Comparison of ENCODE assay signal across 18 cellular contexts in genomic region chr13:46232281-46232680, GRCh38. TPM values are rescaled to one million over a fixed set of nuclear protein-coding genes. Genes with fewer than 3 reads are reported as not detected.
DNase-seq lines count a peak whose midpoint lies in the region; ATAC-seq and TF ChIP-seq lines count a peak whose summit lies in the region.
"Had no signal": no experiment of that assay in that cellular context is flagged by ENCODE, and none has a peak within 500 bp of the region (broad histone marks: within the 10 kb centered on the region; RNA-seq: fewer than 3 reads in every experiment).

No MANE protein-coding gene starts in this region.

- intact Hi-C loops in MCF 10A (cut with micrococcal nuclease), result no loop called here

- DNase-seq in AG20443 (ENCODE audit: low spot score) (peak; percentile 42), HFFc6 (peak; percentile 13), astrocyte of the hippocampus (ENCODE audit: low read depth, low spot score) (peak; percentile 7), fibroblast of the aortic adventitia (ENCODE audit: low read depth) (peak; percentile 80), MCF 10A (ENCODE audit: unreplicated experiment) (no peak)
- DNase-seq in activated naive CD8-positive, alpha-beta T cell treated with anti-CD3 and anti-CD28 coated beads for 36 hours, result no peak
- DNase-seq in activated naive CD4-positive, alpha-beta T cell treated with anti-CD3 and anti-CD28 coated beads, Interleukin-2, amount 50 U/mL, for 72 hours (ENCODE audit: low spot score in 2 of 2), result no peak
- DNase-seq: AML-193, DMS79 treated with DMSO at 0.1 percent for 48 hours, GF-D8, NCI-H1436 treated with DMSO at 0.1 percent for 48 hours, NCI-H2029 treated with DMSO at 0.1 percent for 48 hours, NCI-H2171 treated with DMSO at 0.1 percent for 48 hours, NCI-H748 treated with DMSO at 0.1 percent for 48 hours, SJCRH30, SW 1271 had no signal

- no peak for ATAC-seq in HG02571 (IDR thresholded peaks at IDR 0.05; ENCODE audit: unreplicated experiment)
- no peak for ATAC-seq in activated naive CD4-positive, alpha-beta T cell treated with anti-CD3 and anti-CD28 coated beads, Interleukin-2, amount 50 U/mL, for 72 hours
- ATAC-seq: A549 had no signal

- no peak overlapping the region for H3K4me3 ChIP-seq in fibroblast of the aortic adventitia (ENCODE audit: low read depth, low read length)
- H3K4me3 ChIP-seq: A549, SJCRH30 had no signal

- no TSS peak for BruUV-seq in MCF 10A (replicated peaks; lab: Mats Ljungman, UMichigan)

- H3K4me3 Mint-ChIP-seq in HFFc6 (no peak overlapping the region), MCF 10A (ENCODE audit: unreplicated experiment) (no peak overlapping the region)
- H3K4me3 Mint-ChIP-seq in activated naive CD8-positive, alpha-beta T cell treated with anti-CD3 and anti-CD28 coated beads for 36 hours, result no peak overlapping the region

- POLR2A ChIA-PET in MCF 10A (lab: Yijun Ruan, JAX), result no interaction called here

- H3K4me1 Mint-ChIP-seq in HFFc6 (ENCODE audit: low read depth) (peaks cover 8% of the 10 kb centered on the region), MCF 10A (ENCODE audit: insufficient read depth, unreplicated experiment) (no peaks in the 10 kb centered on the region)
- no peaks in the 10 kb centered on the region for H3K4me1 Mint-ChIP-seq in activated naive CD8-positive, alpha-beta T cell treated with anti-CD3 and anti-CD28 coated beads for 36 hours

- H3K36me3 Mint-ChIP-seq in HFFc6 (ENCODE audit: low read depth) (no peaks in the 10 kb centered on the region), MCF 10A (ENCODE audit: insufficient read depth, unreplicated experiment) (peaks cover 6% of the 10 kb centered on the region)
- H3K36me3 Mint-ChIP-seq in activated naive CD8-positive, alpha-beta T cell treated with anti-CD3 and anti-CD28 coated beads for 36 hours, result peaks cover 13% of the 10 kb centered on the region
- peaks cover 32 to 44% of the 10 kb centered on the region in 2 donors for H3K36me3 Mint-ChIP-seq in activated naive CD4-positive, alpha-beta T cell treated with anti-CD3 and anti-CD28 coated beads, Interleukin-2, amount 50 U/mL, for 72 hours

- TF ChIP-seq CTCF in HFFc6 (IDR thresholded peaks at IDR 0.05), result no peak
- TF ChIP-seq CTCF in fibroblast of the aortic adventitia (IDR thresholded peaks at IDR 0.05; ENCODE audit: insufficient read depth, low read length), result no peak
- no peak for TF ChIP-seq CTCF in MCF 10A (IDR thresholded peaks at IDR 0.05; ENCODE audit: unreplicated experiment)

- H3K9me3 Mint-ChIP-seq in HFFc6 (peaks cover 16% of the 10 kb centered on the region), MCF 10A (ENCODE audit: unreplicated experiment) (peaks cover 17% of the 10 kb centered on the region)
- peaks cover 28% of the 10 kb centered on the region for H3K9me3 Mint-ChIP-seq in activated naive CD8-positive, alpha-beta T cell treated with anti-CD3 and anti-CD28 coated beads for 36 hours
- peaks cover 20 to 40% of the 10 kb centered on the region in 2 donors for H3K9me3 Mint-ChIP-seq in activated naive CD4-positive, alpha-beta T cell treated with anti-CD3 and anti-CD28 coated beads, Interleukin-2, amount 50 U/mL, for 72 hours

- H3K27me3 Mint-ChIP-seq in HFFc6 (ENCODE audit: insufficient read depth) (no peaks in the 10 kb centered on the region; the same call in 1 of the 2 replicates), MCF 10A (ENCODE audit: insufficient read depth, unreplicated experiment) (peaks cover 39% of the 10 kb centered on the region)
- H3K27me3 Mint-ChIP-seq in activated naive CD8-positive, alpha-beta T cell treated with anti-CD3 and anti-CD28 coated beads for 36 hours, result no peaks in the 10 kb centered on the region

- CTCF ChIA-PET in MCF 10A (lab: Yijun Ruan, JAX), result interaction anchor here (0.6 kb wide), 1 partner anchor 142 kb away, joined by 4 read pairs; no protein-coding TSS in a partner anchor

- H3K27ac Mint-ChIP-seq in HFFc6 (no peak overlapping the region; the same call in 1 of the 2 replicates), MCF 10A (ENCODE audit: low read depth, unreplicated experiment) (no peak overlapping the region)
- H3K27ac Mint-ChIP-seq in activated naive CD8-positive, alpha-beta T cell treated with anti-CD3 and anti-CD28 coated beads for 36 hours, result no peak overlapping the region
- no peak overlapping the region for H3K27ac Mint-ChIP-seq in activated naive CD4-positive, alpha-beta T cell treated with anti-CD3 and anti-CD28 coated beads, Interleukin-2, amount 50 U/mL, for 72 hours

RNA-seq across cellular contexts. Expression of gene LRRC63, which starts 20.6 kb away (rescaled TPM):
- not detected for total RNA-seq in HFFc6 (2021; fragmentation: NEBNext Ultra II Directional; extraction: Animal tissue kit (Norgen Biotek cat#: 25700))
- total RNA-seq in fibroblast of the aortic adventitia (ENCODE audit: low replicate concordance) (0.09 and 0.41 TPM in 2 replicates), MCF 10A (2022) (not detected in 2 replicates)
- under 1 TPM; 0.14 to 0.56 TPM for total RNA-seq in activated naive CD8-positive, alpha-beta T cell treated with anti-CD3 and anti-CD28 coated beads for 36 hours
- total RNA-seq in activated naive CD4-positive, alpha-beta T cell treated with anti-CD3 and anti-CD28 coated beads, Interleukin-2, amount 50 U/mL, for 72 hours, result under 1 TPM; 0.16 to 0.99 TPM

RNA-seq across cellular contexts. Expression of gene LCP1, which starts 50.3 kb away (rescaled TPM):
- total RNA-seq in HFFc6 (2021; fragmentation: NEBNext Ultra II Directional; extraction: Animal tissue kit (Norgen Biotek cat#: 25700)), result under 1 TPM in 1 of 6 experiments, not detected in 5; 0.05 TPM
- total RNA-seq in fibroblast of the aortic adventitia (ENCODE audit: low replicate concordance) (0.25 and 0.99 TPM in 2 replicates), MCF 10A (2022) (0.88 and 0.89 TPM in 2 replicates)
- total RNA-seq in activated naive CD8-positive, alpha-beta T cell treated with anti-CD3 and anti-CD28 coated beads for 36 hours, result 100 to 1,000 TPM; 886 to 901 TPM
- 1,000 to 10,000 TPM in 1 of 2 donors, 100 to 1,000 TPM in 1; 761 to 1,053 TPM for total RNA-seq in activated naive CD4-positive, alpha-beta T cell treated with anti-CD3 and anti-CD28 coated beads, Interleukin-2, amount 50 U/mL, for 72 hours
- total RNA-seq: SJCRH30 had no signal

Comparison
In these comparisons a context has a peak if more than half of its experiments do, and no peak if none do; other contexts are left out.
1. DNase-seq: peak in AG20443 (single experiment), HFFc6 (single experiment), astrocyte of the hippocampus (single experiment) and fibroblast of the aortic adventitia (single experiment); none in MCF 10A (single experiment), activated naive CD8-positive, alpha-beta T cell treated with anti-CD3 and anti-CD28 coated beads for 36 hours (single experiment) and activated naive CD4-positive, alpha-beta T cell treated with anti-CD3 and anti-CD28 coated beads, Interleukin-2, amount 50 U/mL, for 72 hours (0 of 2).
2. RNA of gene LCP1, which starts 50.3 kb away (total RNA-seq): 761 to 1,053 TPM in activated naive CD4-positive, alpha-beta T cell treated with anti-CD3 and anti-CD28 coated beads, Interleukin-2, amount 50 U/mL, for 72 hours and 886 to 901 TPM in activated naive CD8-positive, alpha-beta T cell treated with anti-CD3 and anti-CD28 coated beads for 36 hours; 0.25 to 0.99 TPM in fibroblast of the aortic adventitia, 0.88 to 0.89 TPM in MCF 10A and 0.05 TPM in HFFc6; every median in the first group is over 100 times any median in the second.